In the genomic region with DNA sequence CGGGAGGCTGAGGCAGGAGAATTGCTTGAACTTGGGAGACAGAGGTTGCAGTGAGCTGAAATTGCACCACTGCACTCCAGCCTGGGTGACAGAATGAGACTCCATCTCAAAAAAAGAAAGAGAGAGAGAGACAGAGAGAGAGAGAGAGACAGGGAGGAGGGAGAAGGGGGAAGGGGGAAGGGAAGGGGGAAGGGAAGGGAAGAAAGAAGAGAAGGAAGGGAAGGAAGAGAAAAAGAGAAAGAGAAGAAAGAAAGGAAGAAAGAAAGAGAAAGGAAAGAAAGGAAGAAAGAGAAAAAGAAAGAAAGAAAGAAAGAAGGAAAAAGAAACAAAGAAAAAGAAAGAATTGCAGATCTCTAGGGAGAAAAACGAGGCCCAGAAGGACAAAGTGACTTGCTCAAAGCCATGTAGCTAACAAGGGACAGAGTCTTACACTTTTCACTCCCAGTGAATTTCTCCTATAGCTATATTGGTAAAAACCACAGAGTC, we compare ENCODE assay signal across 21 cellular contexts.
A peak's percentile ranks its signal among the peaks of the same experiment; 100 is the strongest.
DNase-seq lines count a peak whose midpoint lies in the region; ATAC-seq and TF ChIP-seq lines count a peak whose summit lies in the region.
"Had no signal": no experiment of that assay in that cellular context is flagged by ENCODE, and none has a peak within 500 bp of the region (broad histone marks: within the 10 kb centered on the region; RNA-seq: fewer than 3 reads in every experiment).

No MANE protein-coding gene starts in this region.

- no peaks in the 10 kb centered on the region for H4K20me1 ChIP-seq in smooth muscle cell (ENCODE audit: low read depth)
- H4K20me1 ChIP-seq: BLaER1 had no signal

- peak overlapping the region; percentile 82 for H3K27ac ChIP-seq in smooth muscle cell (ENCODE audit: low read depth)
- H3K27ac ChIP-seq: 22Rv1, BLaER1, C4-2B had no signal

- no peaks in the 10 kb centered on the region for H3K9me3 Mint-ChIP-seq in activated T-cell treated with anti-CD3 and anti-CD28 coated beads, Interleukin-2, amount 50 U/mL, for 72 hours
- no peaks in the 10 kb centered on the region for H3K9me3 Mint-ChIP-seq in WTC11
- H3K9me3 Mint-ChIP-seq: CD4-positive, alpha-beta T cell; CD8-positive, alpha-beta memory T cell; H9; HFFc6 had no signal

- CTCF ChIA-PET in WTC11 (lab: Charles Lee) = interaction anchor here (1.9 kb wide), 1 partner anchor 10 kb away, joined by 15 read pairs; no protein-coding TSS in a partner anchor

- peaks cover 6% of the 10 kb centered on the region for H3K4me1 Mint-ChIP-seq in activated T-cell treated with anti-CD3 and anti-CD28 coated beads, Interleukin-2, amount 50 U/mL, for 72 hours (ENCODE audit: low read depth)
- peaks cover 14% of the 10 kb centered on the region for H3K4me1 Mint-ChIP-seq in WTC11
- H3K4me1 Mint-ChIP-seq: B cell; CD8-positive, alpha-beta memory T cell had no signal

- peaks cover 12% of the 10 kb centered on the region for H3K27me3 Mint-ChIP-seq in activated T-cell treated with anti-CD3 and anti-CD28 coated beads, Interleukin-2, amount 50 U/mL, for 72 hours (ENCODE audit: low read depth)
- no peaks in the 10 kb centered on the region for H3K27me3 Mint-ChIP-seq in WTC11 (ENCODE audit: low read depth)

- H3K27ac Mint-ChIP-seq in activated T-cell treated with anti-CD3 and anti-CD28 coated beads, Interleukin-2, amount 50 U/mL, for 72 hours = peak overlapping the region; percentile 86
- H3K27ac Mint-ChIP-seq in WTC11 = no peak overlapping the region
- H3K27ac Mint-ChIP-seq: B cell; CD4-positive, alpha-beta T cell; CD8-positive, alpha-beta memory T cell; GM23338 had no signal

- no peak overlapping the region for H3K9ac ChIP-seq in smooth muscle cell (ENCODE audit: low read depth)
- H3K9ac ChIP-seq: BLaER1 had no signal

- POLR2A ChIA-PET in WTC11 (lab: Charles Lee) = interaction anchor here (0.6 to 0.7 kb wide), 3 partner anchors 9 to 256 kb away, joined by 3 to 6 read pairs (median 5); no protein-coding TSS in a partner anchor

- 91% methylated on average over 2 of the region's 2 CpGs for WGBS in smooth muscle cell (ENCODE audit: low lambda C conversion rate)

- H3K27me3 ChIP-seq in smooth muscle cell (ENCODE audit: low read depth) = no peaks in the 10 kb centered on the region
- H3K27me3 ChIP-seq: BLaER1 had no signal

- DNase-seq in activated T-cell treated with anti-CD3 and anti-CD28 coated beads, Interleukin-2, amount 50 U/mL, for 72 hours = no peak
- DNase-seq in activated T-cell treated with anti-CD3 and anti-CD28 coated beads, Interleukin-2, amount 50 U/mL, for 1 hour = no peak
- DNase-seq in WTC11 (ENCODE audit: low spot score) = no peak
- no peak for DNase-seq in smooth muscle cell (lab: John Stamatoyannopoulos, UW; ENCODE audit: unreplicated experiment)
- no peak for DNase-seq in iPS-NIHi11 (ENCODE audit: low spot score)
- DNase-seq: CD4-positive, alpha-beta T cell; CD8-positive, alpha-beta memory T cell; DMS 273 treated with DMSO at 0.1 percent for 48 hours; DMS79; EL; GDM1; H9; HFFc6 had no signal

- H3K4me3 Mint-ChIP-seq in activated T-cell treated with anti-CD3 and anti-CD28 coated beads, Interleukin-2, amount 50 U/mL, for 72 hours = no peak overlapping the region
- no peak overlapping the region for H3K4me3 Mint-ChIP-seq in WTC11
- H3K4me3 Mint-ChIP-seq: B cell; CD4-positive, alpha-beta T cell; CD8-positive, alpha-beta memory T cell; GM23338; H9; HFFc6 had no signal

- H3K4me3 ChIP-seq in smooth muscle cell = no peak overlapping the region
- H3K4me3 ChIP-seq: BLaER1, GM12878, GM23338 had no signal

- no peak for TF ChIP-seq CTCF in WTC11 (IDR thresholded peaks at IDR 0.05)
- no peak for TF ChIP-seq CTCF in smooth muscle cell (IDR thresholded peaks at IDR 0.05; ENCODE audit: borderline replicate concordance, insufficient read depth, poor library complexity, severe bottlenecking)

- H3K36me3 ChIP-seq in smooth muscle cell (ENCODE audit: low read depth) = no peaks in the 10 kb centered on the region
- H3K36me3 ChIP-seq: BLaER1 had no signal

- H3K79me2 ChIP-seq in smooth muscle cell (ENCODE audit: low read depth) = no peaks in the 10 kb centered on the region

- H3K9me3 ChIP-seq in smooth muscle cell (replicated peaks; ENCODE audit: low read depth) = no peaks in the 10 kb centered on the region
- H3K9me3 ChIP-seq: BLaER1 had no signal

- H2AFZ ChIP-seq in smooth muscle cell (ENCODE audit: low read depth) = no peak overlapping the region
- H2AFZ ChIP-seq: GM23338 had no signal

- no peak for ATAC-seq in activated T-cell treated with anti-CD3 and anti-CD28 coated beads, Interleukin-2, amount 50 U/mL, for 72 hours (replicated peaks in 1 of 2)
- ATAC-seq in WTC11 (no peak), HG03095 (IDR thresholded peaks at IDR 0.05; ENCODE audit: unreplicated experiment) (no peak)
- ATAC-seq: GM12878, GM23338, HCT116 had no signal

- H3K36me3 Mint-ChIP-seq in activated T-cell treated with anti-CD3 and anti-CD28 coated beads, Interleukin-2, amount 50 U/mL, for 72 hours (ENCODE audit: insufficient read depth in 2 of 2) = no peaks in the 10 kb centered on the region
- no peaks in the 10 kb centered on the region for H3K36me3 Mint-ChIP-seq in WTC11

- no peak overlapping the region for H3K4me2 ChIP-seq in smooth muscle cell
- H3K4me2 ChIP-seq: BLaER1, GM23338 had no signal

- H3F3A ChIP-seq in smooth muscle cell (ENCODE audit: low read depth) = no peaks in the 10 kb centered on the region

- H3K4me1 ChIP-seq in smooth muscle cell (ENCODE audit: low read depth) = no peaks in the 10 kb centered on the region

TF ChIP-seq in WTC11, 78 proteins besides CTCF, POLR2A, EP300 and RAD21:
- no peak for TF ChIP-seq GABPB1 (CRISPR knock-in tag; IDR thresholded peaks at IDR 0.05)
- TF ChIP-seq, protein P1, sequence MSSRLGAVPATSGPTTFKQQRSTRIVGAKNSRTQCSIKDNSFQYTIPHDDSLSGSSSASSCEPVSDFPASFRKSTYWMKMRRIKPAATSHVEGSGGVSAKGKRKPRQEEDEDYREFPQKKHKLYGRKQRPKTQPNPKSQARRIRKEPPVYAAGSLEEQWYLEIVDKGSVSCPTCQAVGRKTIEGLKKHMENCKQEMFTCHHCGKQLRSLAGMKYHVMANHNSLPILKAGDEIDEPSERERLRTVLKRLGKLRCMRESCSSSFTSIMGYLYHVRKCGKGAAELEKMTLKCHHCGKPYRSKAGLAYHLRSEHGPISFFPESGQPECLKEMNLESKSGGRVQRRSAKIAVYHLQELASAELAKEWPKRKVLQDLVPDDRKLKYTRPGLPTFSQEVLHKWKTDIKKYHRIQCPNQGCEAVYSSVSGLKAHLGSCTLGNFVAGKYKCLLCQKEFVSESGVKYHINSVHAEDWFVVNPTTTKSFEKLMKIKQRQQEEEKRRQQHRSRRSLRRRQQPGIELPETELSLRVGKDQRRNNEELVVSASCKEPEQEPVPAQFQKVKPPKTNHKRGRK (CRISPR knock-in tag; IDR thresholded peaks at IDR 0.05; ENCODE audit: borderline replicate concordance) = peak; percentile 87; the same call in 1 of the 2 replicates
